8 cellular contexts compared by ENCODE assay signal in genomic region chr19:34120846-34121639, GRCh38. TPM values are rescaled to one million over a fixed set of nuclear protein-coding genes. Genes with fewer than 3 reads are reported as not detected.
DNase-seq lines count a peak whose midpoint lies in the region; ATAC-seq and TF ChIP-seq lines count a peak whose summit lies in the region.

No MANE protein-coding gene starts in this region.

- H3K4me3 ChIP-seq in fibroblast of mammary gland (ENCODE audit: control insufficient read depth, low read depth, low read length) (no peak overlapping the region), spleen (no peak overlapping the region)

- intact Hi-C loops in spleen (cut with DNase I; ENCODE audit: low total_unique reads) = no loop called here

- peak; percentile 7 to 23 for DNase-seq in NCI-H526 (lab: John Stamatoyannopoulos, UW)
- no peak for DNase-seq in NCI-H526 treated with DMSO at 0.1 percent for 48 hours (lab: John Stamatoyannopoulos, UW)
- DNase-seq in NCI-H460 (ENCODE audit: extremely low read depth, low read depth) = peak; percentile 15
- DNase-seq in activated T-cell treated with anti-CD3 and anti-CD28 coated beads for 24 hours (ENCODE audit: low read depth) = peak; percentile 37
- peak; percentile 58 for DNase-seq in fibroblast of mammary gland (ENCODE audit: low read depth)
- no peak for DNase-seq in spleen
- no peak for DNase-seq in C1 segment of cervical spinal cord (lab: John Stamatoyannopoulos, UW)

- H3K4me1 ChIP-seq in spleen = peaks cover 0 to 8% (median 0%) of the 10 kb centered on the region in 6 donors

- H3K9me3 ChIP-seq in spleen = no peaks in the 10 kb centered on the region

- TF ChIP-seq POLR2A in spleen (IDR thresholded peaks at IDR 0.05) = no peak

- no peak for ATAC-seq in HG03280 (IDR thresholded peaks at IDR 0.05; ENCODE audit: unreplicated experiment)

- H3K27me3 ChIP-seq in spleen (replicated peaks in 1 of 7) = peaks cover 0 to 8% (median 0%) of the 10 kb centered on the region in 7 donors

- no peaks in the 10 kb centered on the region for H3K36me3 ChIP-seq in spleen

- H3K27ac ChIP-seq in spleen = no peak overlapping the region

- TF ChIP-seq CTCF in fibroblast of mammary gland (conservative IDR thresholded peaks at IDR 0.05; ENCODE audit: control insufficient read depth, insufficient read depth, low read depth, low read length) = peak; percentile 92
- TF ChIP-seq CTCF in spleen (IDR thresholded peaks at IDR 0.05 in 8 of 11, conservative IDR thresholded peaks at IDR 0.05 in 3 of 11) = peak in 9 of 11 experiments; percentile 28 to 68 (median 57)

- 63 to 70% (median 66%) methylated on average over 8 of the region's 8 CpGs for WGBS in spleen, 5 donors

RNA-seq across cellular contexts. Expression of gene LSM14A, which starts 51.3 kb away (rescaled TPM):
- total RNA-seq in NCI-H460 (2014; rRNA removed; shearing (Covaris generic)) = 63.8 and 67.3 TPM in 2 replicates
- 23.7 and 29.8 TPM in 2 replicates for polyA plus RNA-seq in NCI-H460 (2014; cell fraction: nucleus; rRNA removed)
- 100 to 1,000 TPM; 116 to 187 (median 134) TPM for total RNA-seq in spleen
- 10 to 100 TPM; 46.8 to 78.2 (median 59.7) TPM for polyA plus RNA-seq in spleen

Comparison
In these comparisons a context has a peak if more than half of its experiments do, and no peak if none do; other contexts are left out.
1. DNase-seq: peak in NCI-H526 (2 of 2), NCI-H460 (single experiment), activated T-cell treated with anti-CD3 and anti-CD28 coated beads for 24 hours (single experiment) and fibroblast of mammary gland (single experiment); none in NCI-H526 treated with DMSO at 0.1 percent for 48 hours (single experiment), spleen (single experiment) and C1 segment of cervical spinal cord (0 of 14).